ENCODE assay signal across 15 cellular contexts in the genomic region with DNA sequence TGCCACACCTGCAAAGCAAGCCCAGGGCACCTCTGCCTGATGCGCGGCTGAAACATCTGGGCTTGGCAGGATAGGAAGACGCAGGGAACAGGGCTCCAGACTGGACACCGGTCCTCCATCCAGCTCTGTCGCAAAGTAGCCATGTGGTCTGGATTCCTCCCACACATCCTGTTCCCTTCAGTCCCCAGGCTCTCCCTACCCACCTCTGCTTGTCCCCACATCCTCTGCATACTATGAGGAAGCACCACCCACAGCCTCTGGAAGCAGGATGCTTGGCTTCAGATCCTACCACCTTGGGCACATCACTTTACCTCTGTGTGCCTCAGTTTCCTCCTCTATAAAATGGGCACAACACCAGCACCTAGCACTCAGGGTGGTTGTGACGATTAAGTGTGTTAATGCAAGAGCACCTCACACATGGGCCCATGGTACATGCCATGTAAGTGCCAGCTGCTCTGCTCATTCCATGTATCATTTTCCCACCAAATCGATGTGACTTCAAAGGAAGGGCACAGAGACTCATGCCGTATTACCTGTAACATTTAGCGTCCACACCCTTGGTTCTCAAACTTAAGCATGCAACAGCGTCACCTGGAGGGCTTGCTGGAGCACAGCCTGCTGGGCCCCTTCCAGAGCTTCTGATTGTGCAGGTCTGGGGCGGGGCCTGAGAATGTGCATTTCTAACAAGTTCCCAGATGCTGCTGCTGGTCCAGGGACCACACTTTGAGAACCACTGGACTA.
DNase-seq lines count a peak whose midpoint lies in the region; ATAC-seq and TF ChIP-seq lines count a peak whose summit lies in the region.
"Had no signal": no experiment of that assay in that cellular context is flagged by ENCODE, and none has a peak within 500 bp of the region (broad histone marks: within the 10 kb centered on the region; RNA-seq: fewer than 3 reads in every experiment).

No MANE protein-coding gene starts in this region.

- POLR2A ChIA-PET in activated CD4-positive, alpha-beta T cell treated with anti-CD3 and anti-CD28 coated beads for 36 hours (lab: Charles Lee) = no interaction called here

- no peaks in the 10 kb centered on the region for H3K27me3 ChIP-seq in SU-DHL-6 (ENCODE audit: low read length)
- H3K27me3 ChIP-seq: uterus had no signal

- H3K4me1 Mint-ChIP-seq in activated CD4-positive, alpha-beta T cell treated with anti-CD3 and anti-CD28 coated beads for 36 hours = peaks cover 8% of the 10 kb centered on the region
- peaks cover 19% of the 10 kb centered on the region for H3K4me1 Mint-ChIP-seq in progenitor cell of endocrine pancreas (ENCODE audit: low read depth)

- H3K4me3 ChIP-seq in LNCaP clone FGC (ENCODE audit: low read depth, low read length) (no peak overlapping the region), SU-DHL-6 (ENCODE audit: insufficient read depth, low read length, poor library complexity, severe bottlenecking) (no peak overlapping the region)
- H3K4me3 ChIP-seq: psoas muscle, uterus had no signal

- peak; percentile 13 for DNase-seq in activated CD4-positive, alpha-beta T cell treated with anti-CD3 and anti-CD28 coated beads for 36 hours
- no peak for DNase-seq in activated CD4-positive, alpha-beta T cell treated with anti-CD3 and anti-CD28 coated beads, Interleukin-2, amount 50 U/mL, for 4 hours
- DNase-seq in LNCaP clone FGC (ENCODE audit: low read depth) = no peak
- no peak for DNase-seq in progenitor cell of endocrine pancreas (ENCODE audit: low spot score, unreplicated experiment)
- no peak for DNase-seq in NCI-H2227 (lab: John Stamatoyannopoulos, UW; ENCODE audit: unreplicated experiment)
- no peak for DNase-seq in SIG-M5 treated with dmso at 0.1 percent for 504 hours (lab: John Stamatoyannopoulos, UW; ENCODE audit: unreplicated experiment)
- DNase-seq: activated T-cell treated with anti-CD3 and anti-CD28 coated beads, Interleukin-2, amount 50 U/mL, for 72 hours; AML-193; aorta; immature natural killer cell; NK-92 treated with Interleukin-12 subunit alpha and Interleukin-12 subunit beta, amount 100 ng/mL, for 24 hours; psoas muscle; uterus had no signal

- H3K9ac ChIP-seq in SU-DHL-6 (ENCODE audit: low read length) = no peak overlapping the region

- 0 out of 2 replicates have a peak, but pooled peaks have one; percentile 12 for TF ChIP-seq CTCF in LNCaP clone FGC (IDR thresholded peaks at IDR 0.05; ENCODE audit: control insufficient read depth, extremely low read depth, insufficient read depth)
- TF ChIP-seq CTCF in SU-DHL-6 (IDR thresholded peaks at IDR 0.05; ENCODE audit: insufficient read depth, low read length, poor library complexity, severe bottlenecking) = peak; percentile 23
- TF ChIP-seq CTCF in progenitor cell of endocrine pancreas (IDR thresholded peaks at IDR 0.05; ENCODE audit: unreplicated experiment) = peak; percentile 28

- H3K9me3 ChIP-seq in SU-DHL-6 (ENCODE audit: insufficient read depth, low read length) = no peaks in the 10 kb centered on the region
- H3K9me3 ChIP-seq: psoas muscle, uterus had no signal

- H3K9me3 Mint-ChIP-seq in activated CD4-positive, alpha-beta T cell treated with anti-CD3 and anti-CD28 coated beads for 36 hours (ENCODE audit: low read depth) = no peaks in the 10 kb centered on the region
- H3K9me3 Mint-ChIP-seq in progenitor cell of endocrine pancreas (ENCODE audit: low read depth) = peaks cover 3% of the 10 kb centered on the region
- H3K9me3 Mint-ChIP-seq: activated T-cell treated with anti-CD3 and anti-CD28 coated beads, Interleukin-2, amount 50 U/mL, for 72 hours; immature natural killer cell had no signal

- H3K27ac ChIP-seq in SU-DHL-6 (ENCODE audit: low read depth, low read length) = no peak overlapping the region
- H3K27ac ChIP-seq: psoas muscle, uterus had no signal

- H3K4me3 Mint-ChIP-seq in activated CD4-positive, alpha-beta T cell treated with anti-CD3 and anti-CD28 coated beads for 36 hours = no peak overlapping the region
- H3K4me3 Mint-ChIP-seq in progenitor cell of endocrine pancreas (ENCODE audit: low read depth) = no peak overlapping the region
- H3K4me3 Mint-ChIP-seq: activated T-cell treated with anti-CD3 and anti-CD28 coated beads, Interleukin-2, amount 50 U/mL, for 72 hours; immature natural killer cell had no signal

- ATAC-seq in activated CD4-positive, alpha-beta T cell treated with anti-CD3 and anti-CD28 coated beads for 36 hours = no peak
- ATAC-seq in HG03039 (IDR thresholded peaks at IDR 0.05; ENCODE audit: unreplicated experiment) = no peak
- ATAC-seq: activated T-cell treated with anti-CD3 and anti-CD28 coated beads, Interleukin-2, amount 50 U/mL, for 72 hours; psoas muscle had no signal

- intact Hi-C loops in activated CD4-positive, alpha-beta T cell treated with anti-CD3 and anti-CD28 coated beads for 36 hours (cut with DNase I, micrococcal nuclease) = no loop called here

- H3K27ac Mint-ChIP-seq in activated CD4-positive, alpha-beta T cell treated with anti-CD3 and anti-CD28 coated beads for 36 hours = no peak overlapping the region
- H3K27ac Mint-ChIP-seq in progenitor cell of endocrine pancreas = no peak overlapping the region
- H3K27ac Mint-ChIP-seq: activated T-cell treated with anti-CD3 and anti-CD28 coated beads, Interleukin-2, amount 50 U/mL, for 72 hours; immature natural killer cell had no signal

- CTCF ChIA-PET in activated CD4-positive, alpha-beta T cell treated with anti-CD3 and anti-CD28 coated beads for 36 hours (lab: Charles Lee) = interaction anchor here (0.6 to 1.0 kb wide), 2 partner anchors 137 to 270 kb away, joined by 3 to 6 read pairs; no protein-coding TSS in a partner anchor

- H2AFZ ChIP-seq in SU-DHL-6 (ENCODE audit: low read depth, low read length, severe bottlenecking) = no peak overlapping the region

- H3K4me2 ChIP-seq in SU-DHL-6 (ENCODE audit: low read depth, low read length, poor library complexity, severe bottlenecking) = no peak overlapping the region

- no peaks in the 10 kb centered on the region for H3K36me3 Mint-ChIP-seq in activated CD4-positive, alpha-beta T cell treated with anti-CD3 and anti-CD28 coated beads for 36 hours (ENCODE audit: low read depth)
- H3K36me3 Mint-ChIP-seq in progenitor cell of endocrine pancreas (ENCODE audit: insufficient read depth) = no peaks in the 10 kb centered on the region
- H3K36me3 Mint-ChIP-seq: immature natural killer cell had no signal

- H3K9me2 ChIP-seq in SU-DHL-6 (replicated peaks; ENCODE audit: insufficient read depth, low read length) = no peaks in the 10 kb centered on the region

- no peaks in the 10 kb centered on the region for H3F3A ChIP-seq in SU-DHL-6 (ENCODE audit: insufficient read depth)

- no peaks in the 10 kb centered on the region for H3K27me3 Mint-ChIP-seq in activated CD4-positive, alpha-beta T cell treated with anti-CD3 and anti-CD28 coated beads for 36 hours
- peaks cover 8% of the 10 kb centered on the region for H3K27me3 Mint-ChIP-seq in progenitor cell of endocrine pancreas

- no peaks in the 10 kb centered on the region for H3K79me2 ChIP-seq in SU-DHL-6 (ENCODE audit: insufficient read depth, low read length)

- no peaks in the 10 kb centered on the region for H3K36me3 ChIP-seq in SU-DHL-6 (ENCODE audit: low read length)
- H3K36me3 ChIP-seq: uterus had no signal

- no peaks in the 10 kb centered on the region for H4K20me1 ChIP-seq in SU-DHL-6 (ENCODE audit: low read depth, low read length)
